In the genomic region with DNA sequence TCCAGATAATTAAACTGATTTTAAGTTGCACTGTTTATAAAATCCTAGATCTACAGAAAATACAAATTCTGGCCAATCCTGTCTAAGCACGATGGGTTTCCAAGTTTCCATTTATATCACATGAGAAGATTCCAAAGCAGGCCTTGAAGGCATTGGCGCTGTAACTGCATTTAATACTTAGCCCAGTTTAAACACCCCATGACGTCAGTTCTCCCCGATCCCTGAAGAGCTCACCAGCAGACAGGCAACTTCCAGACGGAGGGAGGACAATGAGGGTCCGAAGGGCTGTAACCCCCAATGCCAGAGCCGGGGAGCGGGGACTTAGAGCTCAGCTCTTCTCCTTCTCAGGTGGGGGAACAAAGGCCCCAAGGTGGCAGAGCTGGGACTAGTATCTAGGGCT, we compare ENCODE assay signal across 14 cellular contexts.
A peak's percentile ranks its signal among the peaks of the same experiment; 100 is the strongest.
DNase-seq lines count a peak whose midpoint lies in the region; TF ChIP-seq lines count a peak whose summit lies in the region.
"Had no signal": no experiment of that assay in that cellular context is flagged by ENCODE, and none has a peak within 500 bp of the region (broad histone marks: within the 10 kb centered on the region; RNA-seq: fewer than 3 reads in every experiment).

No MANE protein-coding gene starts in this region.

- H3K9me3 ChIP-seq in DOHH2 (ENCODE audit: control insufficient read depth, insufficient read depth, low read length) (no peaks in the 10 kb centered on the region), SK-N-MC (ENCODE audit: low read depth, low read length) (no peaks in the 10 kb centered on the region), hepatocyte (ENCODE audit: low read depth) (no peaks in the 10 kb centered on the region), skeletal muscle tissue (ENCODE audit: control insufficient read depth in 3 of 3, low read length in 3 of 3) (no peaks in the 10 kb centered on the region)
- H3K9me3 ChIP-seq: SK-N-SH had no signal

- no peaks in the 10 kb centered on the region for H3K9me2 ChIP-seq in DOHH2 (replicated peaks; ENCODE audit: control insufficient read depth, low read length)
- H3K9me2 ChIP-seq in hepatocyte (replicated peaks; ENCODE audit: insufficient read depth) = no peaks in the 10 kb centered on the region
- H3K9me2 ChIP-seq: SK-N-SH had no signal

- H3K27ac ChIP-seq in DOHH2 (ENCODE audit: low read depth, low read length) = peak overlapping the region; percentile 98
- H3K27ac ChIP-seq in SK-N-MC = peak overlapping the region; percentile 94
- H3K27ac ChIP-seq in hepatocyte = peak overlapping the region; percentile 91
- peak overlapping the region; percentile 91 for H3K27ac ChIP-seq in skeletal muscle tissue (ENCODE audit: low read depth, low read length)

- H4K20me1 ChIP-seq in DOHH2 (ENCODE audit: control insufficient read depth, insufficient read depth, low read depth, low read length) (no peaks in the 10 kb centered on the region), hepatocyte (ENCODE audit: insufficient read depth, poor library complexity, severe bottlenecking) (no peaks in the 10 kb centered on the region)

- H3K9ac ChIP-seq in SK-N-MC (ENCODE audit: insufficient read length) (peak overlapping the region; percentile 44), skeletal muscle tissue (ENCODE audit: low read depth in 1 of 3, low read length in 3 of 3) (no peak overlapping the region)
- H3K9ac ChIP-seq: SK-N-SH had no signal

- H3K27me3 ChIP-seq in DOHH2 (ENCODE audit: control insufficient read depth, low read length) (no peaks in the 10 kb centered on the region), hepatocyte (no peaks in the 10 kb centered on the region), skeletal muscle tissue (ENCODE audit: control insufficient read depth in 3 of 3, insufficient read depth in 3 of 3, low read length in 3 of 3) (no peaks in the 10 kb centered on the region)

- TF ChIP-seq CTCF in DOHH2 (IDR thresholded peaks at IDR 0.05; ENCODE audit: low read depth, low read length, poor library complexity, severe bottlenecking) (no peak), hepatocyte (IDR thresholded peaks at IDR 0.05; ENCODE audit: poor library complexity) (no peak)

- H3K4me1 ChIP-seq in DOHH2 (ENCODE audit: control insufficient read depth, low read length) (peaks cover 96% of the 10 kb centered on the region), hepatocyte (ENCODE audit: insufficient read depth) (peaks cover 48% of the 10 kb centered on the region), skeletal muscle tissue (ENCODE audit: control insufficient read depth in 3 of 3, insufficient read depth in 3 of 3, low read length in 3 of 3) (peaks cover 52 to 57% (median 52%) of the 10 kb centered on the region in 3 donors)

- H3K4me2 ChIP-seq in DOHH2 (ENCODE audit: low read length) (peak overlapping the region; percentile 80), hepatocyte (no peak overlapping the region)

- H3K79me2 ChIP-seq in DOHH2 (ENCODE audit: control insufficient read depth, low read length) = peaks cover 33% of the 10 kb centered on the region
- peaks cover 2% of the 10 kb centered on the region for H3K79me2 ChIP-seq in hepatocyte

- peaks cover 17% of the 10 kb centered on the region for H3K36me3 ChIP-seq in DOHH2 (ENCODE audit: control insufficient read depth, low read length)
- H3K36me3 ChIP-seq in SK-N-MC (ENCODE audit: insufficient read depth, low read length) = no peaks in the 10 kb centered on the region
- no peaks in the 10 kb centered on the region for H3K36me3 ChIP-seq in hepatocyte (replicated peaks; ENCODE audit: insufficient read depth, low read depth)
- H3K36me3 ChIP-seq in skeletal muscle tissue (ENCODE audit: control insufficient read depth in 3 of 3, insufficient read depth in 3 of 3, low read length in 3 of 3) = no peaks in the 10 kb centered on the region

- DNase-seq in SK-N-MC (ENCODE audit: low read depth, low spot score) (no peak), hepatocyte (ENCODE audit: low spot score) (no peak), LoVo (ENCODE audit: low spot score) (no peak), retina (no peak), OCI-M1 (lab: John Stamatoyannopoulos, UW) (no peak)
- no peak for DNase-seq in activated CD4-positive, alpha-beta T cell treated with anti-CD3 and anti-CD28 coated beads, Interleukin-2, amount 50 U/mL, for 4 hours
- DNase-seq: activated CD4-positive, alpha-beta T cell treated with anti-CD3 and anti-CD28 coated beads for 4 hours; CD4-positive, alpha-beta memory T cell; NCI-H524 treated with DMSO at 0.1 percent for 48 hours; stimulated activated naive CD4-positive, alpha-beta T cell treated with Interleukin-2 at 50 U/mL for 16 hours had no signal

- peaks cover 53% of the 10 kb centered on the region for H3F3A ChIP-seq in DOHH2 (ENCODE audit: control insufficient read depth, insufficient read depth)

- WGBS in hepatocyte (ENCODE audit: low lambda C conversion rate, missing lambda C conversion rate) = 83% methylated on average over 8 of the region's 8 CpGs

- no peak overlapping the region for H2AFZ ChIP-seq in hepatocyte

- H3K4me3 ChIP-seq in DOHH2 (ENCODE audit: low read length) = peak overlapping the region; percentile 65
- no peak overlapping the region for H3K4me3 ChIP-seq in SK-N-MC
- H3K4me3 ChIP-seq in hepatocyte = no peak overlapping the region
- peak overlapping the region in 2 of 3 donors; percentile 13 to 34 for H3K4me3 ChIP-seq in skeletal muscle tissue (ENCODE audit: low read length in 3 of 3)
- H3K4me3 ChIP-seq: coronary artery had no signal

Comparison
In these comparisons a context has a peak if more than half of its experiments do, and no peak if none do; other contexts are left out.
1. H3K4me3 ChIP-seq: peak in DOHH2 (single experiment) and skeletal muscle tissue (2 of 3); none in SK-N-MC (single experiment) and hepatocyte (single experiment).
2. Peak in every context shown above with its lines, with median percentiles within 50 percentile points of each other: H3K27ac ChIP-seq.